8 cellular contexts compared by ENCODE assay signal in genomic region chr20:33685328-33686007, GRCh38. TPM values are rescaled to one million over a fixed set of nuclear protein-coding genes. Genes with fewer than 3 reads are reported as not detected.
A peak's percentile ranks its signal among the peaks of the same experiment; 100 is the strongest.
DNase-seq lines count a peak whose midpoint lies in the region; ATAC-seq lines count a peak whose summit lies in the region.

No MANE protein-coding gene starts in this region.

- H3K9ac ChIP-seq in BLaER1 treated with 17β-estradiol and CSF1 and Interleukin-3, amounts not matched to agents 10 nM and 100 nM, result peak overlapping the region; percentile 72 to 98 (median 95); a peak in 21 of 22 replicates

- H3K27ac ChIP-seq in BLaER1 treated with 17β-estradiol and CSF1 and Interleukin-3, amounts not matched to agents 10 nM and 100 nM, result peak overlapping the region in 10 of 11 experiments; percentile 46 to 96 (median 95); a peak in 20 of 22 replicates
- no peak overlapping the region for H3K27ac ChIP-seq in iPS DF 6.9 (ENCODE audit: low read length)

- no peaks in the 10 kb centered on the region for H3K36me3 Mint-ChIP-seq in activated T-cell treated with anti-CD3 and anti-CD28 coated beads, Interleukin-2, amount 50 U/mL, for 4 hours (ENCODE audit: insufficient read depth)

- DNase-seq in NCI-H526 (lab: John Stamatoyannopoulos, UW) (peak; percentile 80 to 94), iPS DF 6.9 (ENCODE audit: low read depth, low spot score) (no peak), retina (no peak)
- DNase-seq in activated T-cell treated with anti-CD3 and anti-CD28 coated beads, Interleukin-2, amount 50 U/mL, for 4 hours, result no peak
- DNase-seq in stimulated activated CD4-positive, alpha-beta T cell treated with anti-CD3 and anti-CD28 coated beads, Interleukin-4, amount 100 ng/mL, for 24 hours, result peak; percentile 58

- no peaks in the 10 kb centered on the region for H3K9me3 ChIP-seq in BLaER1 treated with 17β-estradiol and CSF1 and Interleukin-3, amounts not matched to agents 10 nM and 100 nM (replicated peaks in 1 of 11)
- no peaks in the 10 kb centered on the region for H3K9me3 ChIP-seq in iPS DF 6.9 (ENCODE audit: control insufficient read depth, insufficient read depth, low read length)

- no CpG with 5 or more reads among the region's 39 CpGs for WGBS in iPS DF 6.9 (ENCODE audit: insufficient coverage, insufficient read length)

- peaks cover 47% of the 10 kb centered on the region for H3K4me1 Mint-ChIP-seq in activated T-cell treated with anti-CD3 and anti-CD28 coated beads, Interleukin-2, amount 50 U/mL, for 4 hours (ENCODE audit: low read depth)

- H3K27me3 ChIP-seq in BLaER1 treated with 17β-estradiol and CSF1 and Interleukin-3, amounts not matched to agents 10 nM and 100 nM, result no peaks in the 10 kb centered on the region
- no peaks in the 10 kb centered on the region; the same call in 1 of the 2 replicates for H3K27me3 ChIP-seq in iPS DF 6.9 (ENCODE audit: control insufficient read depth, insufficient read depth, low read length)

- peak overlapping the region; percentile 76 to 98 (median 93) for H3K4me2 ChIP-seq in BLaER1 treated with 17β-estradiol and CSF1 and Interleukin-3, amounts not matched to agents 10 nM and 100 nM

- no peaks in the 10 kb centered on the region for H3K27me3 Mint-ChIP-seq in activated T-cell treated with anti-CD3 and anti-CD28 coated beads, Interleukin-2, amount 50 U/mL, for 4 hours (ENCODE audit: low read depth)

- peak overlapping the region; percentile 87 for H3K4me3 Mint-ChIP-seq in activated T-cell treated with anti-CD3 and anti-CD28 coated beads, Interleukin-2, amount 50 U/mL, for 4 hours

- H3K4me3 ChIP-seq in BLaER1 treated with 17β-estradiol and CSF1 and Interleukin-3, amounts not matched to agents 10 nM and 100 nM, result peak overlapping the region; percentile 71 to 88 (median 82)
- H3K4me3 ChIP-seq in iPS DF 6.9 (ENCODE audit: low read length), result peak overlapping the region; percentile 68

- peaks cover 45 to 90% (median 88%) of the 10 kb centered on the region in 10 experiments for H3K4me1 ChIP-seq in BLaER1 treated with 17β-estradiol and CSF1 and Interleukin-3, amounts not matched to agents 10 nM and 100 nM
- peaks cover 4% of the 10 kb centered on the region; the same call in 1 of the 2 replicates for H3K4me1 ChIP-seq in iPS DF 6.9 (ENCODE audit: control insufficient read depth, insufficient read depth, low read length)

- H3K9me3 Mint-ChIP-seq in activated T-cell treated with anti-CD3 and anti-CD28 coated beads, Interleukin-2, amount 50 U/mL, for 4 hours, result no peaks in the 10 kb centered on the region

- ATAC-seq in GM18867 (IDR thresholded peaks at IDR 0.05; ENCODE audit: unreplicated experiment) (peak; percentile 38), HG03039 (IDR thresholded peaks at IDR 0.05; ENCODE audit: unreplicated experiment) (peak; percentile 32)
- ATAC-seq in activated T-cell treated with anti-CD3 and anti-CD28 coated beads, Interleukin-2, amount 50 U/mL, for 4 hours, result peak; percentile 62 to 70

- H3K36me3 ChIP-seq in BLaER1 treated with 17β-estradiol and CSF1 and Interleukin-3, amounts not matched to agents 10 nM and 100 nM, result peaks cover 0 to 36% (median 12%) of the 10 kb centered on the region in 11 experiments; a peak in 10 of 22 replicates
- no peaks in the 10 kb centered on the region for H3K36me3 ChIP-seq in iPS DF 6.9 (ENCODE audit: control insufficient read depth, insufficient read depth, low read length)

- H4K20me1 ChIP-seq in BLaER1 treated with 17β-estradiol and CSF1 and Interleukin-3, amounts not matched to agents 10 nM and 100 nM, result peaks cover 0 to 52% (median 47%) of the 10 kb centered on the region in 11 experiments; a peak in 18 of 22 replicates

RNA-seq across cellular contexts. Expression of gene E2F1, which starts 0.7 kb away (rescaled TPM):
- 10 to 100 TPM; 57.5 to 60.2 (median 57.6) TPM for total RNA-seq in activated T-cell treated with anti-CD3 and anti-CD28 coated beads, Interleukin-2, amount 50 U/mL, for 4 hours

RNA-seq across cellular contexts. Expression of gene NECAB3, which starts 11.2 kb away (rescaled TPM):
- total RNA-seq in activated T-cell treated with anti-CD3 and anti-CD28 coated beads, Interleukin-2, amount 50 U/mL, for 4 hours, result 10 to 100 TPM in 1 of 3 donors, 1 to 10 TPM in 2; 8.0 to 11.8 (median 9.7) TPM

RNA-seq across cellular contexts. Expression of gene ACTL10, which starts 18.7 kb away (rescaled TPM):
- 1 to 10 TPM; 5.0 to 7.6 (median 6.9) TPM for total RNA-seq in activated T-cell treated with anti-CD3 and anti-CD28 coated beads, Interleukin-2, amount 50 U/mL, for 4 hours

RNA-seq across cellular contexts. Expression of gene C20orf144, which starts 23.3 kb away (rescaled TPM):
- under 1 TPM; 0.11 to 0.38 (median 0.20) TPM for total RNA-seq in activated T-cell treated with anti-CD3 and anti-CD28 coated beads, Interleukin-2, amount 50 U/mL, for 4 hours

RNA-seq across cellular contexts. Expression of gene PXMP4, which starts 34.6 kb away (rescaled TPM):
- 1 to 10 TPM; 4.2 to 4.9 (median 4.4) TPM for total RNA-seq in activated T-cell treated with anti-CD3 and anti-CD28 coated beads, Interleukin-2, amount 50 U/mL, for 4 hours

Comparison
In these comparisons a context has a peak if more than half of its experiments do, and no peak if none do; other contexts are left out.
1. DNase-seq: peak in NCI-H526 (2 of 2) and stimulated activated CD4-positive, alpha-beta T cell treated with anti-CD3 and anti-CD28 coated beads, Interleukin-4, amount 100 ng/mL, for 24 hours (single experiment); none in activated T-cell treated with anti-CD3 and anti-CD28 coated beads, Interleukin-2, amount 50 U/mL, for 4 hours (single experiment), iPS DF 6.9 (single experiment) and retina (single experiment).
2. Peak in every context shown above with its lines, with median percentiles within 50 percentile points of each other: ATAC-seq.